9 cellular contexts compared by ENCODE assay signal in genomic region chr17:10013360-10014112, GRCh38.
A peak's percentile ranks its signal among the peaks of the same experiment; 100 is the strongest.
DNase-seq lines count a peak whose midpoint lies in the region; ATAC-seq and TF ChIP-seq lines count a peak whose summit lies in the region.
"Had no signal": no experiment of that assay in that cellular context is flagged by ENCODE, and none has a peak within 500 bp of the region (broad histone marks: within the 10 kb centered on the region; RNA-seq: fewer than 3 reads in every experiment).

No MANE protein-coding gene starts in this region.

- no peaks in the 10 kb centered on the region for H3K36me3 ChIP-seq in esophagus squamous epithelium

- no peaks in the 10 kb centered on the region for H3K27me3 ChIP-seq in esophagus squamous epithelium

- H3K27ac ChIP-seq in esophagus squamous epithelium = peak overlapping the region in 1 of 4 donors; percentile 28

- DNase-seq in ELR (ENCODE audit: low read depth) (peak; percentile 12), left ventricle myocardium superior (no peak), GM03348 (ENCODE audit: low spot score) (no peak), esophagus squamous epithelium (lab: John Stamatoyannopoulos, UW) (no peak), GOT3 (lab: John Stamatoyannopoulos, UW) (no peak)
- DNase-seq: COR-L47 had no signal

- peaks cover 0 to 22% (median 6%) of the 10 kb centered on the region in 3 donors for H3K4me1 ChIP-seq in esophagus squamous epithelium

- TF ChIP-seq CTCF in esophagus squamous epithelium (IDR thresholded peaks at IDR 0.05) = no peak

- no peak overlapping the region for H3K4me3 ChIP-seq in esophagus squamous epithelium

- ATAC-seq in GM21360 (IDR thresholded peaks at IDR 0.05; ENCODE audit: unreplicated experiment) = peak; percentile 55
- ATAC-seq in HG03439 (IDR thresholded peaks at IDR 0.05; ENCODE audit: unreplicated experiment) = peak; percentile 86
- peak; percentile 48 for ATAC-seq in left ventricle myocardium superior
- no peak for ATAC-seq in esophagus mucosa

- no peak for TF ChIP-seq POLR2A in esophagus squamous epithelium (IDR thresholded peaks at IDR 0.05)

- H3K9me3 ChIP-seq in esophagus squamous epithelium = no peaks in the 10 kb centered on the region

- 62 to 67% methylated on average over 8 to 9 of the region's 9 CpGs for WGBS in esophagus squamous epithelium, 2 donors

- intact Hi-C loops in left ventricle myocardium superior (cut with micrococcal nuclease) (no loop called here), esophagus squamous epithelium (cut with DNase I) (no loop called here)
